ENCODE assay signal across 12 cellular contexts in genomic region chr19:13008926-13009787, GRCh38. TPM values are rescaled to one million over a fixed set of nuclear protein-coding genes. Genes with fewer than 3 reads are reported as not detected.
DNase-seq lines count a peak whose midpoint lies in the region; ATAC-seq and TF ChIP-seq lines count a peak whose summit lies in the region.
"Had no signal": no experiment of that assay in that cellular context is flagged by ENCODE, and none has a peak within 500 bp of the region (broad histone marks: within the 10 kb centered on the region; RNA-seq: fewer than 3 reads in every experiment).

No MANE protein-coding gene starts in this region.

- peaks cover 78% of the 10 kb centered on the region for H3K79me2 ChIP-seq in PC-3 (ENCODE audit: low read length)

- H3K4me1 ChIP-seq in PC-3 (ENCODE audit: insufficient read depth, low read length) (peaks cover 11% of the 10 kb centered on the region), gastrocnemius medialis (peaks cover 75 to 89% of the 10 kb centered on the region in 2 donors)

- H3K4me2 ChIP-seq in PC-3 (ENCODE audit: low read length) = no peak overlapping the region

- POLR2A ChIA-PET in PC-3 (lab: Charles Lee; ENCODE audit: unreplicated experiment) = no interaction called here

- TF ChIP-seq CTCF in PC-3 (conservative IDR thresholded peaks at IDR 0.05; ENCODE audit: low read depth, low read length) (peak; percentile 14; the same call in 1 of the 2 replicates), fibroblast of mammary gland (conservative IDR thresholded peaks at IDR 0.05; ENCODE audit: control insufficient read depth, insufficient read depth, low read depth, low read length) (no peak), gastrocnemius medialis (IDR thresholded peaks at IDR 0.05 in 4 of 5, conservative IDR thresholded peaks at IDR 0.05 in 1 of 5) (no peak)

- ATAC-seq in PC-3 (0 out of 2 replicates have a peak, but pooled peaks have one; percentile 8), gastrocnemius medialis (no peak), HG03439 (IDR thresholded peaks at IDR 0.05; ENCODE audit: unreplicated experiment) (no peak), GM21526 (IDR thresholded peaks at IDR 0.05; ENCODE audit: low FRiP score, unreplicated experiment) (no peak)

- BruUV-seq in PC-3 (replicated peaks; lab: Mats Ljungman, UMichigan) = no TSS peak

- H3K27ac ChIP-seq in PC-3 (ENCODE audit: low read length) = no peak overlapping the region
- H3K27ac ChIP-seq in gastrocnemius medialis = peak overlapping the region; percentile 97 to 100 (median 99)

- H3K9me3 ChIP-seq in PC-3 (ENCODE audit: low read length) (no peaks in the 10 kb centered on the region), gastrocnemius medialis (no peaks in the 10 kb centered on the region)

- H2AFZ ChIP-seq in PC-3 (ENCODE audit: low read length) = no peak overlapping the region

- no peak overlapping the region for H3K9ac ChIP-seq in PC-3 (ENCODE audit: low read length)

- peaks cover 7% of the 10 kb centered on the region; the same call in 1 of the 2 replicates for H4K20me1 ChIP-seq in PC-3 (ENCODE audit: low read length)

- CTCF ChIA-PET in PC-3 (lab: Charles Lee) = interaction anchor here (0.6 to 0.8 kb wide), 2 partner anchors 17 to 52 kb away, joined by 3 to 4 read pairs; no protein-coding TSS in a partner anchor

- no peaks in the 10 kb centered on the region for H3F3A ChIP-seq in PC-3 (ENCODE audit: low read length, unreplicated experiment)

- H3K27me3 ChIP-seq in PC-3 (ENCODE audit: low read length) (no peaks in the 10 kb centered on the region), gastrocnemius medialis (no peaks in the 10 kb centered on the region)

- in situ Hi-C loops in gastrocnemius medialis (cut with MboI; ENCODE audit: low sequenced_read_pairs in 4 of 4) = no loop called here

- no peaks in the 10 kb centered on the region for H3K9me2 ChIP-seq in PC-3 (replicated peaks; ENCODE audit: low read length)

- H3K36me3 ChIP-seq in PC-3 (ENCODE audit: low read depth, low read length) = 0 out of 2 replicates have a peak, but pooled peaks cover 4% of the 10 kb centered on the region
- H3K36me3 ChIP-seq in gastrocnemius medialis = no peaks in the 10 kb centered on the region

- H3K4me3 ChIP-seq in PC-3 (ENCODE audit: low read length) = no peak overlapping the region
- no peak overlapping the region for H3K4me3 ChIP-seq in fibroblast of mammary gland (ENCODE audit: control insufficient read depth, low read depth, low read length)
- no peak overlapping the region for H3K4me3 ChIP-seq in gastrocnemius medialis

- DNase-seq in D341Med (ENCODE audit: low spot score) = peak; percentile 70
- DNase-seq in PC-3 = peak; percentile 43
- peak; percentile 48 for DNase-seq in fibroblast of mammary gland (ENCODE audit: low read depth)
- DNase-seq in gastrocnemius medialis = no peak
- DNase-seq in activated T-cell treated with anti-CD3 and anti-CD28 coated beads, Interleukin-2, amount 50 U/mL, for 48 hours = no peak
- DNase-seq in DMS53 treated with DMSO at 0.1 percent for 48 hours (lab: John Stamatoyannopoulos, UW; ENCODE audit: unreplicated experiment) = no peak
- DNase-seq: central memory CD4-positive, alpha-beta T cell; foreskin melanocyte; NCI-H1436; OCI-M1 had no signal

- TF ChIP-seq POLR2A in gastrocnemius medialis (IDR thresholded peaks at IDR 0.05) = no peak

- intact Hi-C loops in PC-3 (cut with micrococcal nuclease) = no loop called here
- intact Hi-C loops in gastrocnemius medialis (cut with DNase I; ENCODE audit: low total_unique reads) = no loop called here

RNA-seq across cellular contexts. Expression of gene NFIX, which starts 13.9 kb away (rescaled TPM):
- total RNA-seq in PC-3 (2014; rRNA removed) (43.3 and 75.8 TPM in 2 replicates), gastrocnemius medialis (100 to 1,000 TPM in 2 of 4 donors, 10 to 100 TPM in 2; 31.9 to 128 (median 105) TPM)

RNA-seq across cellular contexts. Expression of gene DAND5, which starts 39.8 kb away (rescaled TPM):
- 0.55 and 1.1 TPM in 2 replicates for total RNA-seq in PC-3 (2014; rRNA removed)
- not detected for total RNA-seq in gastrocnemius medialis

RNA-seq across cellular contexts. Expression of gene GADD45GIP1, which starts 52.1 kb away (rescaled TPM):
- 219 and 352 TPM in 2 replicates for total RNA-seq in PC-3 (2014; rRNA removed)
- 10 to 100 TPM; 50.7 to 71.0 (median 61.4) TPM for total RNA-seq in gastrocnemius medialis

Comparison
In these comparisons a context has a peak if more than half of its experiments do, and no peak if none do; other contexts are left out.
1. DNase-seq: peak in D341Med (single experiment), PC-3 (single experiment) and fibroblast of mammary gland (single experiment); none in gastrocnemius medialis (0 of 2), activated T-cell treated with anti-CD3 and anti-CD28 coated beads, Interleukin-2, amount 50 U/mL, for 48 hours (0 of 2) and DMS53 treated with DMSO at 0.1 percent for 48 hours (single experiment).